8 cellular contexts compared by ENCODE assay signal in genomic region chr9:33167084-33167948, GRCh38. TPM values are rescaled to one million over a fixed set of nuclear protein-coding genes. Genes with fewer than 3 reads are reported as not detected.
DNase-seq lines count a peak whose midpoint lies in the region; TF ChIP-seq lines count a peak whose summit lies in the region.

Gene B4GALT1 (minus strand): TSS chr9:33167336. CDS start chr9:33167169, 167 bp downstream.

- H3T11ph ChIP-seq in H9 (ENCODE audit: low read length), result no peak within 1 kb of the TSS

- DNase-seq in G401 (ENCODE audit: low spot score) (peak; percentile 85), H9 (peak; percentile 93), MG63 (peak; percentile 95), SJCRH30 (peak; percentile 89 to 90), activated gamma-delta T cell treated with Interleukin-2 at 50 U/mL for 16 hours (peak; percentile 97), fibroblast of villous mesenchyme (ENCODE audit: low read depth) (peak; percentile 96), neural crest cell (ENCODE audit: low read depth, low spot score) (peak; percentile 92), stomach (peak; percentile 97)

- no peaks in the 10 kb centered on the region; a peak in 1 of 7 replicates for H3K36me3 Mint-ChIP-seq in H9 (ENCODE audit: insufficient read depth in 1 of 3, low read depth in 3 of 3)
- H3K36me3 Mint-ChIP-seq in neural crest cell (ENCODE audit: low read depth), result no peaks in the 10 kb centered on the region

- H3K9me3 Mint-ChIP-seq in H9 (no peaks in the 10 kb centered on the region), neural crest cell (no peaks in the 10 kb centered on the region)

- H2BK5ac ChIP-seq in H9 (ENCODE audit: insufficient read length, low read length), result no peak within 1 kb of the TSS

- H2BK20ac ChIP-seq in H9 (ENCODE audit: low read depth, low read length, poor library complexity, severe bottlenecking), result no peak within 1 kb of the TSS

- H3K9me3 ChIP-seq in H9 (ENCODE audit: control insufficient read depth, low read depth, low read length), result no peaks in the 10 kb centered on the region
- H3K9me3 ChIP-seq in MG63, result no peaks in the 10 kb centered on the region
- no peaks in the 10 kb centered on the region for H3K9me3 ChIP-seq in SJCRH30 (replicated peaks)
- no peaks in the 10 kb centered on the region for H3K9me3 ChIP-seq in stomach

- H3K27ac ChIP-seq in H9 (ENCODE audit: insufficient read length, low read depth, low read length) (no peak within 1 kb of the TSS), SJCRH30 (peak within 1 kb of the TSS; percentile 63), stomach (peak within 1 kb of the TSS; percentile 95 to 99 (median 98))

- no peak within 1 kb of the TSS for H3K56ac ChIP-seq in H9 (ENCODE audit: insufficient read length, low read depth, low read length)

- no peak within 1 kb of the TSS for H4K91ac ChIP-seq in H9 (ENCODE audit: insufficient read length, low read depth, low read length)

- TF ChIP-seq POLR2A in stomach (IDR thresholded peaks at IDR 0.05), result peak in 2 of 4 donors; percentile 38 to 49

- H4K8ac ChIP-seq in H9 (replicated peaks; ENCODE audit: insufficient read length, low read depth, low read length), result no peak within 1 kb of the TSS

- H3K79me2 ChIP-seq in H9 (ENCODE audit: insufficient read depth, low read length), result no peaks in the 10 kb centered on the region; the same call in 1 of the 2 replicates

- H2BK12ac ChIP-seq in H9 (ENCODE audit: insufficient read length, low read depth, low read length), result no peak within 1 kb of the TSS

- no peak within 1 kb of the TSS for H4K5ac ChIP-seq in H9 (ENCODE audit: insufficient read length, low read depth, low read length)

- H3K9ac ChIP-seq in H9 (ENCODE audit: extremely low read depth, insufficient read length, low read length), result peak within 1 kb of the TSS; percentile 64

- H3K36me3 ChIP-seq in MG63 (peaks cover 13% of the 10 kb centered on the region; the same call in 1 of the 2 replicates), SJCRH30 (no peaks in the 10 kb centered on the region), stomach (no peaks in the 10 kb centered on the region)

- no peak within 1 kb of the TSS for H2BK120ac ChIP-seq in H9 (ENCODE audit: low read depth, low read length, poor library complexity, severe bottlenecking)

- H3K4me3 ChIP-seq in MG63 (peak within 1 kb of the TSS; percentile 74), SJCRH30 (peak within 1 kb of the TSS; percentile 81), fibroblast of villous mesenchyme (ENCODE audit: low read depth, low read length) (peak within 1 kb of the TSS; percentile 95), stomach (peak within 1 kb of the TSS; percentile 87 to 95 (median 92))

- H3K4ac ChIP-seq in H9 (ENCODE audit: low read depth, low read length), result no peak within 1 kb of the TSS

- H4K20me1 ChIP-seq in H9 (ENCODE audit: control insufficient read depth, insufficient read depth, insufficient read length), result no peaks in the 10 kb centered on the region

- H3K27ac Mint-ChIP-seq in H9 (no peak within 1 kb of the TSS), neural crest cell (ENCODE audit: unreplicated experiment) (peak within 1 kb of the TSS; percentile 94)

- TF ChIP-seq CTCF in H9 (conservative IDR thresholded peaks at IDR 0.05) (no peak), fibroblast of villous mesenchyme (IDR thresholded peaks at IDR 0.05; ENCODE audit: insufficient read depth, low read depth, low read length) (peak; percentile 2), neural crest cell (conservative IDR thresholded peaks at IDR 0.05) (no peak), stomach (IDR thresholded peaks at IDR 0.05) (peak in 2 of 7 experiments; percentile 13 to 21)

- H3K23me2 ChIP-seq in H9 (ENCODE audit: insufficient read length, low read depth, low read length, poor library complexity, severe bottlenecking), result peaks cover 15% of the 10 kb centered on the region

- in situ Hi-C loops in G401 (cut with HindIII; ENCODE audit: low sequenced_read_pairs), result no loop called here

- no peak within 1 kb of the TSS for H2AK5ac ChIP-seq in H9 (ENCODE audit: insufficient read length, low read length)

- no peaks in the 10 kb centered on the region for H3K79me1 ChIP-seq in H9 (ENCODE audit: insufficient read depth, low read depth, low read length, poor library complexity, severe bottlenecking)

- H3K4me2 ChIP-seq in H9 (ENCODE audit: insufficient read depth, insufficient read length, low read length), result peak within 1 kb of the TSS; percentile 80

- H3K4me1 ChIP-seq in H9 (ENCODE audit: insufficient read depth, low read length), result peaks cover 3% of the 10 kb centered on the region; the same call in 1 of the 2 replicates
- H3K4me1 ChIP-seq in SJCRH30, result peaks cover 26% of the 10 kb centered on the region
- peaks cover 44 to 70% (median 63%) of the 10 kb centered on the region in 4 donors for H3K4me1 ChIP-seq in stomach

- peaks cover 46% of the 10 kb centered on the region for H3K27me3 Mint-ChIP-seq in H9 (ENCODE audit: low read depth)
- peaks cover 9% of the 10 kb centered on the region for H3K27me3 Mint-ChIP-seq in neural crest cell (ENCODE audit: low read depth)

- no CpG with 5 or more reads among the region's 101 CpGs for WGBS in H9 (ENCODE audit: extremely low coverage, insufficient read length, low lambda C conversion rate)
- 0 to 3% (median 1%) methylated on average over 37 to 99 of the region's 101 CpGs for WGBS in stomach, 5 donors

- no peaks in the 10 kb centered on the region; the same call in 1 of the 2 replicates for H3K27me3 ChIP-seq in H9 (ENCODE audit: insufficient read depth, low read length)
- H3K27me3 ChIP-seq in MG63, result no peaks in the 10 kb centered on the region
- H3K27me3 ChIP-seq in SJCRH30, result no peaks in the 10 kb centered on the region
- H3K27me3 ChIP-seq in stomach, result no peaks in the 10 kb centered on the region

- no peak within 1 kb of the TSS for H2AFZ ChIP-seq in H9 (ENCODE audit: low read length)

- no peak within 1 kb of the TSS for H2BK15ac ChIP-seq in H9 (ENCODE audit: low read depth, low read length)

- H3K4me3 Mint-ChIP-seq in H9, result peak within 1 kb of the TSS; percentile 77 to 84
- peak within 1 kb of the TSS; percentile 93 for H3K4me3 Mint-ChIP-seq in neural crest cell

- no peak within 1 kb of the TSS for H3K23ac ChIP-seq in H9 (ENCODE audit: insufficient read length, low read depth, low read length)

- H3K4me1 Mint-ChIP-seq in H9 (peaks cover 22 to 28% of the 10 kb centered on the region in 2 experiments), neural crest cell (peaks cover 40% of the 10 kb centered on the region)

- no peak for TF ChIP-seq EP300 in stomach (IDR thresholded peaks at IDR 0.05)

- H3K14ac ChIP-seq in H9 (ENCODE audit: insufficient read depth, low read length), result peak within 1 kb of the TSS; percentile 63

- intact Hi-C loops in stomach (cut with DNase I; ENCODE audit: low total_unique reads), result no loop called here

- H3K18ac ChIP-seq in H9 (ENCODE audit: insufficient read length, low read depth, low read length), result peak within 1 kb of the TSS; percentile 23

RNA-seq across cellular contexts. Expression of gene B4GALT1, which starts in this region (rescaled TPM):
- total RNA-seq in G401 (2014; rRNA removed; shearing (Covaris generic)), result 15.1 and 15.3 TPM in 2 replicates
- total RNA-seq in H9 (2021) (15.3 and 16.1 TPM in 2 replicates), fibroblast of villous mesenchyme (23.8 and 28.5 TPM in 2 replicates), neural crest cell (17.8 and 17.9 TPM in 2 replicates), stomach (100 to 1,000 TPM in 1 of 5 donors, 10 to 100 TPM in 3, 1 to 10 TPM in 1; 6.4 to 125 (median 25.0) TPM)
- total RNA-seq in MG63 (2014; rRNA removed; shearing (Covaris generic); ENCODE audit: low replicate concordance), result 31.9 and 35.2 TPM in 2 replicates
- 14.0 and 15.7 TPM in 2 replicates for total RNA-seq in SJCRH30 (2014; rRNA removed; shearing (Covaris generic))
- polyA plus RNA-seq in stomach, result 10 to 100 TPM; 23.4 to 31.4 (median 24.8) TPM
